ENCODE assay signal across 8 cellular contexts in genomic region chr1:18875107-18875795, GRCh38. TPM values are rescaled to one million over a fixed set of nuclear protein-coding genes. Genes with fewer than 3 reads are reported as not detected.
DNase-seq lines count a peak whose midpoint lies in the region; ATAC-seq and TF ChIP-seq lines count a peak whose summit lies in the region.

No MANE protein-coding gene starts in this region.

- H3K9me3 Mint-ChIP-seq in activated naive CD4-positive, alpha-beta T cell treated with anti-CD3 and anti-CD28 coated beads, Interleukin-2, amount 50 U/mL, for 72 hours: no peaks in the 10 kb centered on the region
- no peaks in the 10 kb centered on the region for H3K9me3 Mint-ChIP-seq in type B pancreatic cell

- TF ChIP-seq CTCF in type B pancreatic cell (conservative IDR thresholded peaks at IDR 0.05): peak; percentile 92

- H3K27ac Mint-ChIP-seq in activated naive CD4-positive, alpha-beta T cell treated with anti-CD3 and anti-CD28 coated beads, Interleukin-2, amount 50 U/mL, for 72 hours: no peak overlapping the region
- H3K27ac Mint-ChIP-seq in type B pancreatic cell: no peak overlapping the region

- H3K36me3 Mint-ChIP-seq in activated naive CD4-positive, alpha-beta T cell treated with anti-CD3 and anti-CD28 coated beads, Interleukin-2, amount 50 U/mL, for 72 hours: no peaks in the 10 kb centered on the region
- no peaks in the 10 kb centered on the region for H3K36me3 Mint-ChIP-seq in type B pancreatic cell

- H3K4me3 Mint-ChIP-seq in type B pancreatic cell: no peak overlapping the region

- H3K4me1 Mint-ChIP-seq in type B pancreatic cell (ENCODE audit: unreplicated experiment): no peaks in the 10 kb centered on the region

- intact Hi-C loops in head of caudate nucleus (cut with DNase I): loop anchor here (5.0 kb wide), 1 partner anchor 278 kb away; no protein-coding TSS in a partner anchor

- peak; percentile 66 to 77 for ATAC-seq in activated naive CD4-positive, alpha-beta T cell treated with anti-CD3 and anti-CD28 coated beads, Interleukin-2, amount 50 U/mL, for 72 hours
- ATAC-seq in HG03097 (IDR thresholded peaks at IDR 0.05; ENCODE audit: low FRiP score, unreplicated experiment): no peak

- H3K27me3 Mint-ChIP-seq in type B pancreatic cell: no peaks in the 10 kb centered on the region

- peak; percentile 42 for DNase-seq in DMS79 treated with DMSO at 0.1 percent for 48 hours (lab: John Stamatoyannopoulos, UW)
- peak; percentile 61 for DNase-seq in M059J (ENCODE audit: low read depth)
- peak; percentile 10 for DNase-seq in SKM-1 (lab: John Stamatoyannopoulos, UW; ENCODE audit: unreplicated experiment)
- DNase-seq in activated naive CD4-positive, alpha-beta T cell treated with anti-CD3 and anti-CD28 coated beads, Interleukin-2, amount 50 U/mL, for 72 hours (ENCODE audit: low spot score in 2 of 2): peak in 1 of 2 donors; percentile 81
- DNase-seq in head of caudate nucleus: peak; percentile 69 to 93 (median 85)
- peak; percentile 84 for DNase-seq in pons (ENCODE audit: low spot score)
- peak; percentile 87 for DNase-seq in type B pancreatic cell (ENCODE audit: extremely low spot score, unreplicated experiment)

RNA-seq across cellular contexts. Expression of gene TAS1R2, which starts 15.8 kb away (rescaled TPM):
- total RNA-seq in M059J (2014; rRNA removed; shearing (Covaris generic)): not detected in 2 replicates
- total RNA-seq in activated naive CD4-positive, alpha-beta T cell treated with anti-CD3 and anti-CD28 coated beads, Interleukin-2, amount 50 U/mL, for 72 hours: not detected
- not detected in 2 replicates for total RNA-seq in type B pancreatic cell (ENCODE audit: low replicate concordance)

RNA-seq across cellular contexts. Expression of gene ALDH4A1, which starts 27.1 kb away (rescaled TPM):
- total RNA-seq in M059J (2014; rRNA removed; shearing (Covaris generic)): 5.8 and 14.8 TPM in 2 replicates
- 1 to 10 TPM; 7.4 to 9.8 TPM for total RNA-seq in activated naive CD4-positive, alpha-beta T cell treated with anti-CD3 and anti-CD28 coated beads, Interleukin-2, amount 50 U/mL, for 72 hours
- 25.6 and 26.7 TPM in 2 replicates for total RNA-seq in type B pancreatic cell (ENCODE audit: low replicate concordance)
